Comparison of ENCODE assay signal across 1 cellular context in genomic region chr12:122964439-122965257, GRCh38.
TF ChIP-seq lines count a peak whose summit lies in the region.

No MANE protein-coding gene starts in this region.

TF ChIP-seq in IMR-90, 13 proteins besides CTCF, POLR2A, EP300 and RAD21 (continued from another document):
- TF ChIP-seq USF2 (IDR thresholded peaks at IDR 0.05; ENCODE audit: low read depth, low read length) (no peak), FOS (IDR thresholded peaks at IDR 0.05; ENCODE audit: low read depth, low read length) (no peak), BHLHE40 (IDR thresholded peaks at IDR 0.05; ENCODE audit: low read depth, low read length) (no peak), CEBPB (IDR thresholded peaks at IDR 0.05; ENCODE audit: low read depth, low read length) (no peak), ELK1 (IDR thresholded peaks at IDR 0.05; ENCODE audit: borderline replicate concordance, low read depth, low read length) (no peak), CHD1 (IDR thresholded peaks at IDR 0.05; ENCODE audit: low read depth, low read length) (no peak), MAFK (IDR thresholded peaks at IDR 0.05; ENCODE audit: low read depth, low read length) (no peak), MAZ (IDR thresholded peaks at IDR 0.05; ENCODE audit: borderline replicate concordance, low read depth, low read length) (no peak)
